ENCODE assay signal across 25 cellular contexts in the genomic region with DNA sequence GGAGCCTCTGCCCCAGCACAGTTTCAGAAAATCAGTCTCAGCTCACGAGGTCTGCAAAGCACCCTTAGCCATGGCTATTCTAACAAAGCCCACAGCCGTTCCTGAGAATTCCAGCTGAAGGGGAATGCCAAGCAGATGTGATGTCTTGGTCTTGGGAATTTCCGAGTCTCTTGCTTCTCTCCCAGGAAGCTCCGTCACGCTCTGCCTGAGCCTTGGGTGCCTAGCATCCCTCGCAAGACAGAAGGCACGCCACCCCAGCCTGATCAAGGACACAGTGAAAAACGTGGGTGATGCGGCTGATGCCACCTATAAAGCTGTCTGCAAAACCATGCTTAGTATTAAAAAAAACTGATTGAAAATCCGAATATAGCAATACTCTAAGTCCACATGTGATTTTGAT.
"Had no signal": no experiment of that assay in that cellular context is flagged by ENCODE, and none has a peak within 500 bp of the region (broad histone marks: within the 10 kb centered on the region; RNA-seq: fewer than 3 reads in every experiment).

No MANE protein-coding gene starts in this region.

- H3K9me3 ChIP-seq: SJSA1 had no signal

- H3K27ac ChIP-seq: RWPE1, SJSA1 had no signal

- H3K36me3 ChIP-seq: SJSA1 had no signal

- FAIRE-seq: astrocyte had no signal

- DNase-seq: activated B cell treated with CpG ODN at 0.5 μM for 24 hours; activated CD4-positive, alpha-beta memory T cell treated with anti-CD3 and anti-CD28 coated beads for 36 hours; activated CD4-positive, alpha-beta T cell treated with anti-CD3 and anti-CD28 coated beads for 1 hour; activated CD4-positive, alpha-beta T cell treated with anti-CD3 and anti-CD28 coated beads, Interleukin-2, amount 10 ng/mL, durations not matched to agents 7 days and 5 days; activated CD8-positive, alpha-beta memory T cell treated with anti-CD3 and anti-CD28 coated beads for 24 hours; activated effector memory CD4-positive, alpha-beta T cell treated with anti-CD3 and anti-CD28 coated beads, Interleukin-2, amount 50 U/mL, for 16 hours; activated naive CD4-positive, alpha-beta T cell treated with Interleukin-2 at 50 U/mL for 16 hours; activated naive CD8-positive, alpha-beta T cell treated with anti-CD3 and anti-CD28 coated beads, Interleukin-2, amount 50 U/mL, for 24 hours; activated T-cell treated with anti-CD3 and anti-CD28 coated beads, Interleukin-2, amount 50 U/mL, for 4 hours; amygdala; Karpas-422; NCI-H1048; NCI-H146; NCI-H187 treated with DMSO at 0.1 percent for 48 hours; NCI-H2171; NCI-H2227 treated with DMSO at 0.1 percent for 48 hours; NCI-H526; NCI-H774; Right ventricle myocardium superior; SW 1271 had no signal

- H3K4me3 ChIP-seq: SJSA1 had no signal

- H3K4me1 ChIP-seq: SJSA1 had no signal

- H3K27me3 ChIP-seq: SJSA1 had no signal

- ATAC-seq: activated naive CD4-positive, alpha-beta T cell treated with anti-CD3 and anti-CD28 coated beads, Interleukin-2, amount 50 U/mL, for 72 hours; activated naive CD8-positive, alpha-beta T cell treated with anti-CD3 and anti-CD28 coated beads, Interleukin-2, amount 50 U/mL, for 24 hours; activated T-cell treated with anti-CD3 and anti-CD28 coated beads, Interleukin-2, amount 50 U/mL, for 4 hours; SK-N-SH treated with all-trans-retinoic acid at 6 μM for 48 hours had no signal
